In genomic region chr20:34704177-34705007, GRCh38 we compare ENCODE assay signal across 8 cellular contexts. TPM values are rescaled to one million over a fixed set of nuclear protein-coding genes. Genes with fewer than 3 reads are reported as not detected.
A peak's percentile ranks its signal among the peaks of the same experiment; 100 is the strongest.
DNase-seq lines count a peak whose midpoint lies in the region; ATAC-seq and TF ChIP-seq lines count a peak whose summit lies in the region.

A gene with protein sequence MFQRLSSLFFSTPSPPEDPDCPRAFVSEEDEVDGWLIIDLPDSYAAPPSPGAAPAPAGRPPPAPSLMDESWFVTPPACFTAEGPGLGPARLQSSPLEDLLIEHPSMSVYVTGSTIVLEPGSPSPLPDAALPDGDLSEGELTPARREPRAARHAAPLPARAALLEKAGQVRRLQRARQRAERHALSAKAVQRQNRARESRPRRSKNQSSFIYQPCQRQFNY (plus strand): TSS chr20:34704344. CDS start chr20:34708740, 4,396 bp downstream.

- intact Hi-C loops in left lung (cut with DNase I) = loop anchor here in 1 of 2 donors (10.0 kb wide), 1 partner anchor 170 kb away; no protein-coding TSS in a partner anchor

- TF ChIP-seq CTCF in left lung (IDR thresholded peaks at IDR 0.05) = no peak

- H3K4me3 ChIP-seq in left lung = peak within 1 kb of the TSS; percentile 72 to 76

- peaks cover 9 to 38% of the 10 kb centered on the region in 2 donors for H3K4me1 ChIP-seq in left lung

- no peaks in the 10 kb centered on the region for H3K9me3 ChIP-seq in left lung

- H3K36me3 ChIP-seq in left lung = no peaks in the 10 kb centered on the region

- ATAC-seq in GM19324 (IDR thresholded peaks at IDR 0.05; ENCODE audit: low FRiP score, unreplicated experiment) = peak; percentile 68
- peak; percentile 47 for ATAC-seq in HG03521 (IDR thresholded peaks at IDR 0.05; ENCODE audit: unreplicated experiment)
- peak; percentile 78 for ATAC-seq in left lung

- peak within 1 kb of the TSS; percentile 100 for H3K27ac ChIP-seq in left lung

- no peaks in the 10 kb centered on the region for H3K27me3 ChIP-seq in left lung

- DNase-seq in AG20443 (ENCODE audit: low spot score) (peak; percentile 96), NCI-H748 treated with DMSO at 0.1 percent for 48 hours (lab: John Stamatoyannopoulos, UW) (peak; percentile 46), dedifferentiated amniotic fluid mesenchymal stem cell (ENCODE audit: extremely low spot score) (peak; percentile 93), left lung (peak; percentile 94 to 95)
- DNase-seq in activated CD4-positive, alpha-beta T cell treated with anti-CD3 and anti-CD28 coated beads, Interleukin-2, amount 50 U/mL, for 4 hours = peak; percentile 80
- DNase-seq in stimulated activated CD4-positive, alpha-beta T cell treated with anti-CD3 and anti-CD28 coated beads, Interleukin-2, amount 100 ng/mL, for 24 hours = peak; percentile 82

RNA-seq across cellular contexts. Expression of the gene that starts here (rescaled TPM):
- 10 to 100 TPM; 13.2 to 41.5 TPM for total RNA-seq in left lung

Comparison
In these comparisons a context has a peak if more than half of its experiments do, and no peak if none do; other contexts are left out.
1. Peak in every context shown above with its lines: DNase-seq, ATAC-seq, H3K4me3 ChIP-seq and H3K27ac ChIP-seq.
2. DNase-seq: peak in every context shown above with its lines; median percentile 96 in AG20443; 94 in left lung; 93 in dedifferentiated amniotic fluid mesenchymal stem cell; 82 in stimulated activated CD4-positive, alpha-beta T cell treated with anti-CD3 and anti-CD28 coated beads, Interleukin-2, amount 100 ng/mL, for 24 hours; 80 in activated CD4-positive, alpha-beta T cell treated with anti-CD3 and anti-CD28 coated beads, Interleukin-2, amount 50 U/mL, for 4 hours; 46 in NCI-H748 treated with DMSO at 0.1 percent for 48 hours.